Comparison of ENCODE assay signal across 8 cellular contexts in genomic region chr11:65920035-65920802, GRCh38. TPM values are rescaled to one million over a fixed set of nuclear protein-coding genes. Genes with fewer than 3 reads are reported as not detected.
A peak's percentile ranks its signal among the peaks of the same experiment; 100 is the strongest.
DNase-seq lines count a peak whose midpoint lies in the region; ATAC-seq and TF ChIP-seq lines count a peak whose summit lies in the region.

No MANE protein-coding gene starts in this region.

- peak; percentile 40 for DNase-seq in NK-92 treated with Interleukin-12 subunit alpha and Interleukin-12 subunit beta, amount 100 ng/mL, for 24 hours (lab: John Stamatoyannopoulos, UW)
- no peak for DNase-seq in NK-92 (lab: John Stamatoyannopoulos, UW; ENCODE audit: unreplicated experiment)
- DNase-seq in RKO (ENCODE audit: low spot score) = peak; percentile 60
- DNase-seq in fibroblast of lung (ENCODE audit: low read depth in 2 of 2) = no peak
- DNase-seq in psoas muscle = no peak
- no peak for DNase-seq in stimulated activated CD4-positive, alpha-beta T cell treated with anti-CD3 and anti-CD28 coated beads, Interleukin-12 subunit alpha, Interleukin-12 subunit beta, amount 100 ng/mL, for 4 hours

- no peaks in the 10 kb centered on the region for H3K27me3 ChIP-seq in fibroblast of lung (ENCODE audit: control insufficient read depth, insufficient read depth, low read length)
- H3K27me3 ChIP-seq in psoas muscle (ENCODE audit: insufficient read depth in 3 of 3, low read length in 2 of 3) = no peaks in the 10 kb centered on the region

- no peak for ATAC-seq in psoas muscle
- ATAC-seq in HG03045 (IDR thresholded peaks at IDR 0.05; ENCODE audit: unreplicated experiment) = no peak
- no peak for ATAC-seq in GM18867 (IDR thresholded peaks at IDR 0.05; ENCODE audit: unreplicated experiment)

- H3K27ac ChIP-seq in fibroblast of lung (ENCODE audit: insufficient read depth, low read length) = peak overlapping the region; percentile 69
- H3K27ac ChIP-seq in psoas muscle = peak overlapping the region; percentile 87

- 21 to 32% (median 25%) methylated on average over 27 to 31 of the region's 31 CpGs for WGBS in psoas muscle, 3 donors

- peaks cover 30% of the 10 kb centered on the region for H3K4me1 ChIP-seq in fibroblast of lung (ENCODE audit: control insufficient read depth, extremely low read depth, insufficient read depth, low read length)
- H3K4me1 ChIP-seq in psoas muscle = peaks cover 35% of the 10 kb centered on the region

- H4K20me1 ChIP-seq in fibroblast of lung (ENCODE audit: control insufficient read depth, extremely low read depth, insufficient read depth, low read length) = no peaks in the 10 kb centered on the region

- no peaks in the 10 kb centered on the region for H3K9me3 ChIP-seq in fibroblast of lung (ENCODE audit: control insufficient read depth, insufficient read depth, low read depth, low read length)
- H3K9me3 ChIP-seq in psoas muscle = no peaks in the 10 kb centered on the region

- H2AFZ ChIP-seq in fibroblast of lung (ENCODE audit: low read length) = no peak overlapping the region

- H3K79me2 ChIP-seq in fibroblast of lung (ENCODE audit: control insufficient read depth, insufficient read depth, low read length) = peaks cover 58% of the 10 kb centered on the region

- TF ChIP-seq CTCF in fibroblast of lung (conservative IDR thresholded peaks at IDR 0.05 in 1 of 2, IDR thresholded peaks at IDR 0.05 in 1 of 2; ENCODE audit: low read depth in 1 of 2, low read length in 2 of 2) (no peak), psoas muscle (IDR thresholded peaks at IDR 0.05) (no peak)

- H3K4me3 ChIP-seq in fibroblast of lung (replicated peaks in 1 of 4; ENCODE audit: control extremely low read depth in 1 of 4, insufficient read depth in 1 of 4, low read depth in 3 of 4, low read length in 4 of 4) (peak overlapping the region; percentile 68 to 95 (median 76)), psoas muscle (peak overlapping the region; percentile 98)

- H3K36me3 ChIP-seq in fibroblast of lung (ENCODE audit: control insufficient read depth, insufficient read depth, low read length) (peaks cover 22% of the 10 kb centered on the region), psoas muscle (ENCODE audit: insufficient read depth in 1 of 2, low read depth in 1 of 2) (peaks cover 0 to 41% of the 10 kb centered on the region in 2 donors)

- H3K4me2 ChIP-seq in fibroblast of lung (ENCODE audit: extremely low read depth, insufficient read depth, low read length) = peak overlapping the region; percentile 86

- H3K9ac ChIP-seq in fibroblast of lung (ENCODE audit: insufficient read depth, low read length) = peak overlapping the region; percentile 76

- intact Hi-C loops in psoas muscle (cut with DNase I) = loop anchor here in 1 of 2 donors (2.0 kb wide), 1 partner anchor 37 kb away; no protein-coding TSS in a partner anchor

RNA-seq across cellular contexts. Expression of gene DRAP1, which starts 1.0 kb away (rescaled TPM):
- total RNA-seq in fibroblast of lung = 155 and 300 TPM in 2 replicates
- polyA plus RNA-seq in fibroblast of lung = 130 and 275 TPM in 2 replicates
- 329 and 696 TPM in 2 replicates for polyA plus RNA-seq in fibroblast of lung (2012)
- 60.5 and 98.3 TPM in 2 replicates for polyA minus RNA-seq in fibroblast of lung (ENCODE audit: low replicate concordance)
- total RNA-seq in psoas muscle = 100 to 1,000 TPM in 1 of 4 donors, 10 to 100 TPM in 3; 74.5 to 138 (median 91.3) TPM
- 100 to 1,000 TPM; 121 to 217 (median 134) TPM for polyA plus RNA-seq in psoas muscle

RNA-seq across cellular contexts. Expression of gene C11orf68, which starts 1.4 kb away (rescaled TPM):
- total RNA-seq in fibroblast of lung (18.0 and 26.6 TPM in 2 replicates), psoas muscle (10 to 100 TPM; 52.8 to 71.9 (median 59.9) TPM)
- polyA plus RNA-seq in fibroblast of lung (27.6 and 57.2 TPM in 2 replicates), psoas muscle (10 to 100 TPM; 60.3 to 98.7 (median 75.0) TPM)
- polyA plus RNA-seq in fibroblast of lung (2012) = 46.7 and 99.2 TPM in 2 replicates
- polyA minus RNA-seq in fibroblast of lung (ENCODE audit: low replicate concordance) = 68.3 and 159 TPM in 2 replicates

RNA-seq across cellular contexts. Expression of gene FOSL1, which starts 20.0 kb away (rescaled TPM):
- total RNA-seq in fibroblast of lung = 7.4 and 8.8 TPM in 2 replicates
- polyA plus RNA-seq in fibroblast of lung = 3.5 and 26.9 TPM in 2 replicates
- 27.4 and 167 TPM in 2 replicates for polyA plus RNA-seq in fibroblast of lung (2012)
- polyA minus RNA-seq in fibroblast of lung (ENCODE audit: low replicate concordance) = 54.5 and 239 TPM in 2 replicates
- total RNA-seq in psoas muscle = 10 to 100 TPM in 3 of 4 donors, under 1 TPM in 1; 0.75 to 12.6 (median 11.5) TPM
- polyA plus RNA-seq in psoas muscle = 100 to 1,000 TPM in 1 of 3 donors, 1 to 10 TPM in 2; 5.7 to 257 (median 7.8) TPM

RNA-seq across cellular contexts. Expression of gene TSGA10IP, which starts 25.1 kb away (rescaled TPM):
- 0.17 TPM in 1 of 2 replicates, not detected in the other for total RNA-seq in fibroblast of lung
- 0.06 TPM in 1 of 2 replicates, not detected in the other for polyA plus RNA-seq in fibroblast of lung
- 0.18 TPM in 1 of 2 replicates, not detected in the other for polyA plus RNA-seq in fibroblast of lung (2012)
- polyA minus RNA-seq in fibroblast of lung (ENCODE audit: low replicate concordance) = not detected in 2 replicates
- not detected for total RNA-seq in psoas muscle
- not detected for polyA plus RNA-seq in psoas muscle

RNA-seq across cellular contexts. Expression of gene CCDC85B, which starts 29.7 kb away (rescaled TPM):
- 83.7 and 118 TPM in 2 replicates for total RNA-seq in fibroblast of lung
- polyA plus RNA-seq in fibroblast of lung = 18.1 and 20.6 TPM in 2 replicates
- 78.4 and 153 TPM in 2 replicates for polyA plus RNA-seq in fibroblast of lung (2012)
- 6.7 and 7.7 TPM in 2 replicates for polyA minus RNA-seq in fibroblast of lung (ENCODE audit: low replicate concordance)
- total RNA-seq in psoas muscle = 10 to 100 TPM; 16.7 to 39.6 (median 27.8) TPM
- polyA plus RNA-seq in psoas muscle = 10 to 100 TPM; 24.7 to 35.9 (median 26.5) TPM

Comparison
In these comparisons a context has a peak if more than half of its experiments do, and no peak if none do; other contexts are left out.
1. DNase-seq: peak in NK-92 treated with Interleukin-12 subunit alpha and Interleukin-12 subunit beta, amount 100 ng/mL, for 24 hours (single experiment) and RKO (single experiment); none in NK-92 (single experiment), fibroblast of lung (0 of 2), psoas muscle (0 of 2) and stimulated activated CD4-positive, alpha-beta T cell treated with anti-CD3 and anti-CD28 coated beads, Interleukin-12 subunit alpha, Interleukin-12 subunit beta, amount 100 ng/mL, for 4 hours (single experiment).